Comparison of ENCODE assay signal across 9 cellular contexts in genomic region chr11:112289588-112290461, GRCh38. TPM values are rescaled to one million over a fixed set of nuclear protein-coding genes. Genes with fewer than 3 reads are reported as not detected.
A peak's percentile ranks its signal among the peaks of the same experiment; 100 is the strongest.
DNase-seq lines count a peak whose midpoint lies in the region; ATAC-seq and TF ChIP-seq lines count a peak whose summit lies in the region.
"Had no signal": no experiment of that assay in that cellular context is flagged by ENCODE, and none has a peak within 500 bp of the region (broad histone marks: within the 10 kb centered on the region; RNA-seq: fewer than 3 reads in every experiment).

No MANE protein-coding gene starts in this region.

- DNase-seq in COLO668 (lab: John Stamatoyannopoulos, UW; ENCODE audit: unreplicated experiment) (peak; percentile 72), HK-2 (ENCODE audit: unreplicated experiment) (peak; percentile 66), Peyer's patch (peak; percentile 78 to 92 (median 90)), fibroblast of the conjunctiva (ENCODE audit: low read depth) (peak; percentile 37), nephron progenitor cell (peak; percentile 93)
- peak; percentile 77 for DNase-seq in activated T-helper 9 cell treated with anti-CD3 and anti-CD28 coated beads, Interleukin-2, amount 50 U/mL, for 16 hours (ENCODE audit: low read depth)
- DNase-seq in stimulated activated naive CD8-positive, alpha-beta T cell treated with anti-CD3 and anti-CD28 coated beads, Interleukin-15, amount 100 ng/mL, for 72 hours: peak; percentile 77 to 82

- H3K27me3 ChIP-seq in Peyer's patch: no peaks in the 10 kb centered on the region

- TF ChIP-seq POLR2A in Peyer's patch (IDR thresholded peaks at IDR 0.05): no peak

- peaks cover 26% of the 10 kb centered on the region for H3K4me1 Mint-ChIP-seq in nephron progenitor cell
- peaks cover 13% of the 10 kb centered on the region for H3K4me1 Mint-ChIP-seq in stimulated activated naive CD8-positive, alpha-beta T cell treated with anti-CD3 and anti-CD28 coated beads, Interleukin-15, amount 100 ng/mL, for 72 hours

- no peaks in the 10 kb centered on the region for H3K36me3 ChIP-seq in Peyer's patch

- H3K27me3 Mint-ChIP-seq in nephron progenitor cell (ENCODE audit: low read depth, poor library complexity): peaks cover 36% of the 10 kb centered on the region
- peaks cover 9% of the 10 kb centered on the region for H3K27me3 Mint-ChIP-seq in stimulated activated naive CD8-positive, alpha-beta T cell treated with anti-CD3 and anti-CD28 coated beads, Interleukin-15, amount 100 ng/mL, for 72 hours

- peak overlapping the region in 3 of 4 donors; percentile 9 to 71 (median 57) for H3K27ac ChIP-seq in Peyer's patch

- peaks cover 9% of the 10 kb centered on the region for H3K36me3 Mint-ChIP-seq in nephron progenitor cell (ENCODE audit: low read depth)

- peaks cover 6% of the 10 kb centered on the region for H3K9me3 Mint-ChIP-seq in nephron progenitor cell
- H3K9me3 Mint-ChIP-seq in stimulated activated naive CD8-positive, alpha-beta T cell treated with anti-CD3 and anti-CD28 coated beads, Interleukin-15, amount 100 ng/mL, for 72 hours: no peaks in the 10 kb centered on the region

- peak overlapping the region; percentile 36 to 62 (median 58) for H3K4me3 ChIP-seq in Peyer's patch

- peak; percentile 97 for ATAC-seq in GM19463 (IDR thresholded peaks at IDR 0.05; ENCODE audit: unreplicated experiment)
- peak; percentile 94 for ATAC-seq in stimulated activated naive CD8-positive, alpha-beta T cell treated with anti-CD3 and anti-CD28 coated beads, Interleukin-15, amount 100 ng/mL, for 72 hours

- H3K4me3 Mint-ChIP-seq in nephron progenitor cell: peak overlapping the region; percentile 82
- H3K4me3 Mint-ChIP-seq in stimulated activated naive CD8-positive, alpha-beta T cell treated with anti-CD3 and anti-CD28 coated beads, Interleukin-15, amount 100 ng/mL, for 72 hours: peak overlapping the region; percentile 76 to 85

- peaks cover 0 to 11% (median 2%) of the 10 kb centered on the region in 4 donors for H3K4me1 ChIP-seq in Peyer's patch

- no peaks in the 10 kb centered on the region for H3K9me3 ChIP-seq in Peyer's patch

- TF ChIP-seq CTCF in Peyer's patch (IDR thresholded peaks at IDR 0.05) (peak; percentile 46 to 89 (median 82)), nephron progenitor cell (IDR thresholded peaks at IDR 0.05) (peak; percentile 70)

- H3K27ac Mint-ChIP-seq in nephron progenitor cell: no peak overlapping the region
- H3K27ac Mint-ChIP-seq in stimulated activated naive CD8-positive, alpha-beta T cell treated with anti-CD3 and anti-CD28 coated beads, Interleukin-15, amount 100 ng/mL, for 72 hours: peak overlapping the region in 1 of 2 donors; percentile 79

RNA-seq across cellular contexts. Expression of gene PLET1, which starts 29.2 kb away (rescaled TPM):
- total RNA-seq in Peyer's patch: not detected
- total RNA-seq: temporal lobe had no signal

Comparison
In these comparisons a context has a peak if more than half of its experiments do, and no peak if none do; other contexts are left out.
1. Peak in every context shown above with its lines: DNase-seq, ATAC-seq, H3K4me3 ChIP-seq and H3K27ac ChIP-seq.
2. DNase-seq: peak in every context shown above with its lines; median percentile 93 in nephron progenitor cell; 90 in Peyer's patch; 80 in stimulated activated naive CD8-positive, alpha-beta T cell treated with anti-CD3 and anti-CD28 coated beads, Interleukin-15, amount 100 ng/mL, for 72 hours; 77 in activated T-helper 9 cell treated with anti-CD3 and anti-CD28 coated beads, Interleukin-2, amount 50 U/mL, for 16 hours; 72 in COLO668; 66 in HK-2; 37 in fibroblast of the conjunctiva.